In genomic region chr6:119314894-119315272, GRCh38 we compare ENCODE assay signal across 8 cellular contexts. TPM values are rescaled to one million over a fixed set of nuclear protein-coding genes. Genes with fewer than 3 reads are reported as not detected.
DNase-seq lines count a peak whose midpoint lies in the region; ATAC-seq and TF ChIP-seq lines count a peak whose summit lies in the region.

No MANE protein-coding gene starts in this region.

- no peaks in the 10 kb centered on the region for H3K36me3 Mint-ChIP-seq in osteocyte (ENCODE audit: unreplicated experiment)

- peaks cover 2% of the 10 kb centered on the region for H3K27me3 Mint-ChIP-seq in osteocyte (ENCODE audit: unreplicated experiment)

- peak overlapping the region; percentile 74 for H3K27ac ChIP-seq in neutrophil

- H3K9me3 Mint-ChIP-seq in osteocyte (ENCODE audit: unreplicated experiment), result no peaks in the 10 kb centered on the region

- H3K4me3 ChIP-seq in neutrophil (ENCODE audit: low read depth in 1 of 2, low read length in 1 of 2), result no peak overlapping the region

- peaks cover 54 to 64% of the 10 kb centered on the region in 2 experiments for H3K4me1 ChIP-seq in neutrophil (ENCODE audit: control insufficient read depth in 1 of 2, insufficient read depth in 1 of 2, low read depth in 1 of 2, low read length in 1 of 2)

- no peaks in the 10 kb centered on the region for H3K36me3 ChIP-seq in neutrophil

- TF ChIP-seq CTCF in neutrophil (IDR thresholded peaks at IDR 0.05), result no peak
- no peak for TF ChIP-seq CTCF in GM20000 (IDR thresholded peaks at IDR 0.05; ENCODE audit: extremely low read depth, missing control alignments)
- TF ChIP-seq CTCF in osteocyte (IDR thresholded peaks at IDR 0.05), result no peak

- DNase-seq in OCI-M1 (lab: John Stamatoyannopoulos, UW) (peak; percentile 69), HuH-7 (ENCODE audit: low spot score) (no peak), GM20000 (ENCODE audit: low spot score) (no peak), iPS-NIHi7 (ENCODE audit: extremely low spot score) (no peak), osteocyte (ENCODE audit: extremely low spot score, unreplicated experiment) (no peak)

- H3K9me3 ChIP-seq in neutrophil, result no peaks in the 10 kb centered on the region

- H3K27ac Mint-ChIP-seq in osteocyte (ENCODE audit: unreplicated experiment), result no peak overlapping the region

- no peaks in the 10 kb centered on the region for H3K4me1 Mint-ChIP-seq in osteocyte (ENCODE audit: unreplicated experiment)

- H3K27me3 ChIP-seq in neutrophil, result no peaks in the 10 kb centered on the region

- no peak overlapping the region for H3K4me3 Mint-ChIP-seq in osteocyte (ENCODE audit: unreplicated experiment)

- ATAC-seq in GM19324 (IDR thresholded peaks at IDR 0.05; ENCODE audit: low FRiP score, unreplicated experiment) (peak; percentile 38), HG02798 (IDR thresholded peaks at IDR 0.05; ENCODE audit: poor library complexity, unreplicated experiment) (peak; percentile 42)

RNA-seq across cellular contexts. Expression of gene MAN1A1, which starts 34.7 kb away (rescaled TPM):
- 6.8 and 7.0 TPM in 2 replicates for total RNA-seq in osteocyte
